9 cellular contexts compared by ENCODE assay signal in the genomic region with DNA sequence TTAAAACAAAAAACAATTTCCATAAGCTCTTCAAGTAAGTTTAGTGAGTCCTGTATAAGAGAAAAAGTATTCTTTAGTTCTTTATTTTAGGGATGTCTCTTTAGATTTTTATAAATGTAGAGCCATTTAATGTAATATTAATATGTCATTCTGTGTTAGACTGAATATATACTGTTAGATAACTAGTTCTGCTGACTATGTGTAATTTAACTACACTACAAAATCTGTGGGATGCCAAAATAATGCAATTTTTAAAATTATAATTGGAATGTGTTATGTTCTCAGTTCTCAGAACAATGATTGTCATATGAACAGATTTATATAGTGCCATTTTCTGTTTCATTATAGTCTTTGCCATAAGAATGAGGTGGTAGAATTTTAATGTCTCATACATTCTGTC.
"Had no signal": no experiment of that assay in that cellular context is flagged by ENCODE, and none has a peak within 500 bp of the region (broad histone marks: within the 10 kb centered on the region; RNA-seq: fewer than 3 reads in every experiment).

No MANE protein-coding gene starts in this region.

- H2AFZ ChIP-seq: GM23248 had no signal

- H3K9me3 ChIP-seq: HAP-1 had no signal

- H3K4me1 ChIP-seq: HAP-1 had no signal

- H3K4me3 Mint-ChIP-seq: HFFc6, IgD-negative memory B cell had no signal

- H3K27me3 Mint-ChIP-seq: IgD-negative memory B cell had no signal

- DNase-seq: GM23248, GOT3, H7, HFFc6, KG1 had no signal

- H3K36me3 Mint-ChIP-seq: IgD-negative memory B cell had no signal

- H3K27ac ChIP-seq: GM23248, HL-60 had no signal

- H3K4me3 ChIP-seq: GM23248, HAP-1 had no signal

- H3K9ac ChIP-seq: GM23248 had no signal

- H3K27ac Mint-ChIP-seq: HFFc6, IgD-negative memory B cell had no signal

- H3K36me3 ChIP-seq: HAP-1 had no signal

- H3K4me1 Mint-ChIP-seq: IgD-negative memory B cell had no signal

- ATAC-seq: HCT116 had no signal
